Comparison of ENCODE assay signal across 1 cellular context in genomic region chr6:54690596-54690995, GRCh38.
TF ChIP-seq lines count a peak whose summit lies in the region.

No MANE protein-coding gene starts in this region.

TF ChIP-seq in HEK293, 187 proteins besides CTCF, POLR2A, EP300 and RAD21 (continued from another document):
- TF ChIP-seq, protein P1, sequence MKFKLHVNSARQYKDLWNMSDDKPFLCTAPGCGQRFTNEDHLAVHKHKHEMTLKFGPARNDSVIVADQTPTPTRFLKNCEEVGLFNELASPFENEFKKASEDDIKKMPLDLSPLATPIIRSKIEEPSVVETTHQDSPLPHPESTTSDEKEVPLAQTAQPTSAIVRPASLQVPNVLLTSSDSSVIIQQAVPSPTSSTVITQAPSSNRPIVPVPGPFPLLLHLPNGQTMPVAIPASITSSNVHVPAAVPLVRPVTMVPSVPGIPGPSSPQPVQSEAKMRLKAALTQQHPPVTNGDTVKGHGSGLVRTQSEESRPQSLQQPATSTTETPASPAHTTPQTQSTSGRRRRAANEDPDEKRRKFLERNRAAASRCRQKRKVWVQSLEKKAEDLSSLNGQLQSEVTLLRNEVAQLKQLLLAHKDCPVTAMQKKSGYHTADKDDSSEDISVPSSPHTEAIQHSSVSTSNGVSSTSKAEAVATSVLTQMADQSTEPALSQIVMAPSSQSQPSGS (tag by site-specific recombination; IDR thresholded peaks at IDR 0.05; ENCODE audit: low read depth) = no peak
- TF ChIP-seq ZNF416 (tag by site-specific recombination; IDR thresholded peaks at IDR 0.05) = no peak
- no peak for TF ChIP-seq RBAK (tag by site-specific recombination; IDR thresholded peaks at IDR 0.05)
- TF ChIP-seq ZFHX2 (tag by site-specific recombination; conservative IDR thresholded peaks at IDR 0.05) = no peak
- peak; percentile 48; the same call in 1 of the 2 replicates for TF ChIP-seq ZBTB17 (tag by site-specific recombination; IDR thresholded peaks at IDR 0.05)
- no peak for TF ChIP-seq ZNF214 (tag by site-specific recombination; IDR thresholded peaks at IDR 0.05; ENCODE audit: borderline replicate concordance)
- TF ChIP-seq ZNF626 (tag by site-specific recombination; IDR thresholded peaks at IDR 0.05) = no peak
- TF ChIP-seq ZNF529 (tag by site-specific recombination; IDR thresholded peaks at IDR 0.05; ENCODE audit: insufficient replicate concordance) = no peak
